8 cellular contexts compared by ENCODE assay signal in genomic region chr6:13538084-13538483, GRCh38. TPM values are rescaled to one million over a fixed set of nuclear protein-coding genes. Genes with fewer than 3 reads are reported as not detected.
DNase-seq lines count a peak whose midpoint lies in the region; ATAC-seq, FAIRE-seq and TF ChIP-seq lines count a peak whose summit lies in the region.

No MANE protein-coding gene starts in this region.

- no peaks in the 10 kb centered on the region for H3K27me3 Mint-ChIP-seq in stimulated activated naive B cell treated with anti-CD40 and anti-IgM and Interleukin-4, amounts not matched to agents 10 μg/mL and 1 μg/mL and 100 μg/mL, for 72 hours

- H4K91ac ChIP-seq in neuronal stem cell (ENCODE audit: low read depth, low read length, poor library complexity): no peak overlapping the region

- TF ChIP-seq POLR2A in GM12878 (IDR thresholded peaks at IDR 0.05; ENCODE audit: low read depth, low read length): no peak

- H3K27ac Mint-ChIP-seq in stimulated activated naive B cell treated with anti-CD40 and anti-IgM and Interleukin-4, amounts not matched to agents 10 μg/mL and 1 μg/mL and 100 μg/mL, for 72 hours: no peak overlapping the region

- RAD21 ChIA-PET in GM12878 (lab: Charles Lee; ENCODE audit: unreplicated experiment): interaction anchor here (0.7 to 5.0 kb wide), 26 partner anchors 8 to 529 kb away, joined by 3 to 21 read pairs (median 4); partner anchors contain the start of genes GFOD1, SIRT5 and TBC1D7

- H2BK15ac ChIP-seq in neuronal stem cell (ENCODE audit: low read length): no peak overlapping the region

- no peaks in the 10 kb centered on the region for H4K20me1 ChIP-seq in Karpas-422 (ENCODE audit: insufficient read depth, low read depth, low read length)
- no peaks in the 10 kb centered on the region for H4K20me1 ChIP-seq in GM12878 (ENCODE audit: control insufficient read depth, insufficient read depth)

- CTCF ChIA-PET in GM12878 (lab: Yijun Ruan, JAX): interaction anchor here (0.6 to 3.9 kb wide), 41 partner anchors 8 to 529 kb away, joined by 3 to 47 read pairs (median 4); partner anchors contain the start of gene SIRT5

- H3K9me3 ChIP-seq in Karpas-422 (ENCODE audit: low read length) (no peaks in the 10 kb centered on the region), GM12878 (replicated peaks; ENCODE audit: control insufficient read depth, insufficient read depth, low read length) (no peaks in the 10 kb centered on the region), kidney (ENCODE audit: control insufficient read depth in 1 of 2, low read length in 2 of 2) (no peaks in the 10 kb centered on the region), neuronal stem cell (replicated peaks in 1 of 2; ENCODE audit: control insufficient read depth in 2 of 2, insufficient read depth in 1 of 2, low read depth in 1 of 2, low read length in 2 of 2) (no peaks in the 10 kb centered on the region)

- H3K4me3 ChIP-seq in Karpas-422 (ENCODE audit: low read length) (no peak overlapping the region), GM12878 (no peak overlapping the region), kidney (ENCODE audit: low read length in 2 of 2) (no peak overlapping the region), neuronal stem cell (ENCODE audit: low read length in 2 of 2) (no peak overlapping the region)

- H2BK120ac ChIP-seq in neuronal stem cell (ENCODE audit: low read depth, low read length): no peak overlapping the region

- peak; percentile 27 to 49 (median 36); a peak in 4 of 6 replicates for TF ChIP-seq CTCF in GM12878 (IDR thresholded peaks at IDR 0.05 in 2 of 3, conservative IDR thresholded peaks at IDR 0.05 in 1 of 3; ENCODE audit: control insufficient read depth in 2 of 3, extremely low read depth in 1 of 3, insufficient read depth in 1 of 3, low read depth in 3 of 3, low read length in 3 of 3)
- TF ChIP-seq CTCF in kidney (IDR thresholded peaks at IDR 0.05; ENCODE audit: borderline replicate concordance, extremely low read depth, insufficient read depth): peak; percentile 52

- SMC1A ChIA-PET in GM12878 (lab: Charles Lee; ENCODE audit: uncharacterized antibody, unreplicated experiment): interaction anchor here (0.6 to 4.9 kb wide), 30 partner anchors 10 to 310 kb away, joined by 3 to 54 read pairs (median 6); partner anchors contain the start of gene SIRT5

- in situ Hi-C loops in GM12878 (cut with MboI): loop anchor here (25.0 kb wide), 2 partner anchors 626 to 876 kb away; no protein-coding TSS in a partner anchor

- no peak overlapping the region for H3K4me3 Mint-ChIP-seq in stimulated activated naive B cell treated with anti-CD40 and anti-IgM and Interleukin-4, amounts not matched to agents 10 μg/mL and 1 μg/mL and 100 μg/mL, for 72 hours

- H3K9me2 ChIP-seq in Karpas-422 (replicated peaks; ENCODE audit: insufficient read depth, low read length): no peaks in the 10 kb centered on the region

- H3K4me1 ChIP-seq in Karpas-422 (ENCODE audit: low read length) (peaks cover 5% of the 10 kb centered on the region), GM12878 (ENCODE audit: control insufficient read depth, insufficient read depth, low read length) (no peaks in the 10 kb centered on the region), kidney (ENCODE audit: control insufficient read depth in 1 of 2, insufficient read depth in 1 of 2, low read depth in 1 of 2, low read length in 2 of 2) (no peaks in the 10 kb centered on the region), neuronal stem cell (ENCODE audit: control insufficient read depth in 2 of 2, insufficient read depth in 1 of 2, low read depth in 1 of 2, low read length in 2 of 2) (no peaks in the 10 kb centered on the region)

- H3K9me3 Mint-ChIP-seq in stimulated activated naive B cell treated with anti-CD40 and anti-IgM and Interleukin-4, amounts not matched to agents 10 μg/mL and 1 μg/mL and 100 μg/mL, for 72 hours: no peaks in the 10 kb centered on the region

- no peaks in the 10 kb centered on the region for H3K27me3 ChIP-seq in Karpas-422 (ENCODE audit: low read length)
- no peaks in the 10 kb centered on the region for H3K27me3 ChIP-seq in GM12878 (replicated peaks in 1 of 2; ENCODE audit: control insufficient read depth in 2 of 2, insufficient read depth in 2 of 2, low read length in 1 of 2)
- peaks cover 0 to 14% (median 0%) of the 10 kb centered on the region in 3 experiments for H3K27me3 ChIP-seq in neuronal stem cell (ENCODE audit: control insufficient read depth in 3 of 3, insufficient read depth in 3 of 3, low read depth in 1 of 3, low read length in 3 of 3)

- H4K8ac ChIP-seq in neuronal stem cell (ENCODE audit: low read depth, low read length): no peak overlapping the region

- 66% methylated on average over 2 of the region's 2 CpGs for WGBS in GM12878 (ENCODE audit: insufficient coverage, insufficient replicate concordance, low lambda C conversion rate, missing lambda C conversion rate)
- WGBS in neuronal stem cell (ENCODE audit: extremely low coverage in 2 of 2, insufficient read length in 2 of 2, insufficient replicate concordance in 1 of 2), 2 donors: no CpG with 5 or more reads among the region's 2 CpGs

- no peak overlapping the region for H3K23ac ChIP-seq in neuronal stem cell (ENCODE audit: low read depth, low read length, poor library complexity)

- H2BK5ac ChIP-seq in neuronal stem cell (ENCODE audit: low read length): no peak overlapping the region

- H3K79me2 ChIP-seq in Karpas-422 (ENCODE audit: low read length) (no peaks in the 10 kb centered on the region), GM12878 (ENCODE audit: control insufficient read depth, insufficient read depth, low read length) (no peaks in the 10 kb centered on the region)

- no peak overlapping the region for H3K14ac ChIP-seq in neuronal stem cell (ENCODE audit: low read length)

- no peaks in the 10 kb centered on the region for H3K79me1 ChIP-seq in neuronal stem cell (ENCODE audit: low read depth, low read length)

- TF ChIP-seq EP300 in GM12878 (IDR thresholded peaks at IDR 0.05; ENCODE audit: borderline replicate concordance in 1 of 2, control insufficient read depth in 1 of 2, low read depth in 2 of 2, low read length in 2 of 2): no peak

- ATAC-seq in GM12878: peak; percentile 80
- ATAC-seq in GM21737 (IDR thresholded peaks at IDR 0.05; ENCODE audit: unreplicated experiment): no peak
- ATAC-seq in stimulated activated naive B cell treated with anti-CD40 and anti-IgM and Interleukin-4, amounts not matched to agents 10 μg/mL and 1 μg/mL and 100 μg/mL, for 72 hours (replicated peaks): no peak

- peak; percentile 61 for TF ChIP-seq RAD21 in GM12878 (IDR thresholded peaks at IDR 0.05; ENCODE audit: insufficient read depth, low read depth, low read length)

- BruUV-seq in GM12878 (replicated peaks; lab: Mats Ljungman, UMichigan): no TSS peak

- H3K9ac ChIP-seq in Karpas-422 (ENCODE audit: low read length) (no peak overlapping the region), GM12878 (ENCODE audit: control insufficient read depth, insufficient read depth, low read length) (no peak overlapping the region), kidney (ENCODE audit: low read length in 2 of 2) (no peak overlapping the region), neuronal stem cell (ENCODE audit: low read depth, low read length, poor library complexity) (no peak overlapping the region)

- H2AK5ac ChIP-seq in neuronal stem cell (ENCODE audit: low read depth, low read length): no peak overlapping the region

- peak; percentile 56 for FAIRE-seq in GM12878 (lab: Jason Lieb, UNC)
- FAIRE-seq in kidney (lab: Jason Lieb, UNC): no peak

- H2AFZ ChIP-seq in Karpas-422 (ENCODE audit: low read length) (no peak overlapping the region), GM12878 (ENCODE audit: control insufficient read depth, low read depth, low read length) (no peak overlapping the region), neuronal stem cell (ENCODE audit: low read length) (no peak overlapping the region)

- no peaks in the 10 kb centered on the region for H3K36me3 ChIP-seq in Karpas-422 (ENCODE audit: insufficient read depth, low read length)
- no peaks in the 10 kb centered on the region for H3K36me3 ChIP-seq in GM12878 (ENCODE audit: control insufficient read depth in 2 of 2, insufficient read depth in 2 of 2, low read length in 1 of 2)
- H3K36me3 ChIP-seq in kidney (ENCODE audit: control insufficient read depth in 1 of 2, insufficient read depth in 2 of 2, low read length in 2 of 2): no peaks in the 10 kb centered on the region
- no peaks in the 10 kb centered on the region for H3K36me3 ChIP-seq in neuronal stem cell (replicated peaks in 1 of 2; ENCODE audit: control insufficient read depth in 2 of 2, insufficient read depth in 2 of 2, low read length in 2 of 2)

- H3K18ac ChIP-seq in neuronal stem cell (ENCODE audit: low read length): no peak overlapping the region

- no peak overlapping the region for H3K4me2 ChIP-seq in Karpas-422 (ENCODE audit: low read depth, low read length, poor library complexity, severe bottlenecking)
- no peak overlapping the region for H3K4me2 ChIP-seq in GM12878 (ENCODE audit: control insufficient read depth, insufficient read depth)
- no peak overlapping the region for H3K4me2 ChIP-seq in neuronal stem cell (ENCODE audit: insufficient read depth, low read length, poor library complexity, severe bottlenecking)

- no peaks in the 10 kb centered on the region for H3K36me3 Mint-ChIP-seq in stimulated activated naive B cell treated with anti-CD40 and anti-IgM and Interleukin-4, amounts not matched to agents 10 μg/mL and 1 μg/mL and 100 μg/mL, for 72 hours

- H3K27ac ChIP-seq in Karpas-422 (ENCODE audit: low read length): no peak overlapping the region
- no peak overlapping the region for H3K27ac ChIP-seq in GM12878 (ENCODE audit: control insufficient read depth, insufficient read depth)
- no peak overlapping the region for H3K27ac ChIP-seq in kidney (ENCODE audit: low read depth in 2 of 2, low read length in 2 of 2)
- no peak overlapping the region for H3K27ac ChIP-seq in neuronal stem cell (replicated peaks; ENCODE audit: low read length)

- H3K4ac ChIP-seq in neuronal stem cell (ENCODE audit: low read length): no peak overlapping the region

- POLR2A ChIA-PET in GM12878 (lab: Charles Lee): interaction anchor here (1.1 to 1.2 kb wide), 2 partner anchors 85 to 154 kb away, joined by 3 to 4 read pairs; no protein-coding TSS in a partner anchor

- intact Hi-C loops in GM12878 (cut with micrococcal nuclease; ENCODE audit: unreplicated experiment): loop anchor here (1.0 to 5.0 kb wide), 3 partner anchors 86 to 202 kb away; no protein-coding TSS in a partner anchor
- intact Hi-C loops in kidney (cut with DNase I): loop anchor here (10.0 kb wide), 1 partner anchor 203 kb away; no protein-coding TSS in a partner anchor

- DNase-seq in DMS 273 (lab: John Stamatoyannopoulos, UW; ENCODE audit: unreplicated experiment) (peak; percentile 77), Karpas-422 (peak; percentile 82), GM12878 (ENCODE audit: low read depth, low spot score) (no peak), kidney (no peak), neuronal stem cell (ENCODE audit: low spot score) (no peak)
- DNase-seq in stimulated activated naive B cell treated with anti-CD40 and anti-IgM and Interleukin-4, amounts not matched to agents 10 μg/mL and 1 μg/mL and 100 μg/mL, for 72 hours: no peak
- DNase-seq in activated CD4-positive, alpha-beta T cell treated with anti-CD3 and anti-CD28 coated beads for 4 hours: no peak

- H3K4me1 Mint-ChIP-seq in stimulated activated naive B cell treated with anti-CD40 and anti-IgM and Interleukin-4, amounts not matched to agents 10 μg/mL and 1 μg/mL and 100 μg/mL, for 72 hours: peaks cover 7 to 13% of the 10 kb centered on the region in 2 donors

- no peak overlapping the region for H2BK12ac ChIP-seq in neuronal stem cell (ENCODE audit: low read length)

RNA-seq across cellular contexts. Expression of gene SIRT5, which starts 36.3 kb away (rescaled TPM):
- 15.2 and 16.1 TPM in 2 replicates for total RNA-seq in Karpas-422 (2014; rRNA removed; shearing (Covaris generic); ENCODE audit: low replicate concordance)
- 25.4 and 26.9 TPM in 2 replicates for total RNA-seq in GM12878 (2013; cell fraction: nucleolus; rRNA removed)
- 9.0 and 13.5 TPM in 2 replicates for total RNA-seq in GM12878 (2014; rRNA removed)
- 8.0 and 11.5 TPM in 2 replicates for total RNA-seq in GM12878 (2014; rRNA removed; fragmentation: Illumina TruSeq; extraction: Trizol)
- total RNA-seq in GM12878 (2021): 7.8 and 8.3 TPM in 2 replicates
- 5.4 TPM for polyA plus RNA-seq in GM12878 (2011; ENCODE audit: low read depth)
- polyA plus RNA-seq in GM12878 (2011; rRNA removed): 12.4 and 13.0 TPM in 2 replicates
- polyA plus RNA-seq in GM12878 (2011; cell fraction: cytosol; rRNA removed): 8.6 and 9.1 TPM in 2 replicates
- polyA plus RNA-seq in GM12878 (2011; cell fraction: nucleus; rRNA removed): 12.4 and 14.3 TPM in 2 replicates
- 7.0 and 9.8 TPM in 2 replicates for polyA plus RNA-seq in GM12878 (2012)
- 8.3 and 10.4 TPM in 2 replicates for polyA plus RNA-seq in GM12878 (2014; fragmentation: Illumina TruSeq; extraction: Trizol)
- 1 to 10 TPM; 1.7 to 2.5 TPM for polyA plus RNA-seq in GM12878 (2014; fragmentation: Nextera tagmentation; extraction: Ambion mirVana)
- polyA plus RNA-seq in GM12878 (2014; rRNA removed): 8.5 and 9.7 TPM in 2 replicates
- polyA plus RNA-seq in GM12878 (2016; fragmentation: Nextera tagmentation; extraction: Ambion mirVana): 10 to 100 TPM; 10.3 to 12.0 TPM
- polyA minus RNA-seq in GM12878 (2011; rRNA and poly(A)+ RNA removed): 5.1 and 7.2 TPM in 2 replicates
- 1.1 and 3.0 TPM in 2 replicates for polyA minus RNA-seq in GM12878 (2011; cell fraction: cytosol; rRNA and poly(A)+ RNA removed)
- 5.8 and 10.9 TPM in 2 replicates for polyA minus RNA-seq in GM12878 (2011; cell fraction: nucleus; rRNA and poly(A)+ RNA removed)
- 12.0 TPM for total RNA-seq in kidney
- 16.8 TPM for polyA plus RNA-seq in kidney (ENCODE audit: insufficient read depth, low read depth, low replicate concordance)
- 8.5 TPM for polyA plus RNA-seq in neuronal stem cell (2013, experiment 1 of 2)
- polyA plus RNA-seq in neuronal stem cell (2013, experiment 2 of 2): 9.1 TPM

RNA-seq across cellular contexts. Expression of gene GFOD1, which starts 50.7 kb away (rescaled TPM):
- 27.1 and 29.5 TPM in 2 replicates for total RNA-seq in Karpas-422 (2014; rRNA removed; shearing (Covaris generic); ENCODE audit: low replicate concordance)
- total RNA-seq in GM12878 (2013; cell fraction: nucleolus; rRNA removed): 121 and 123 TPM in 2 replicates
- 16.3 and 16.8 TPM in 2 replicates for total RNA-seq in GM12878 (2014; rRNA removed)
- 14.6 and 15.1 TPM in 2 replicates for total RNA-seq in GM12878 (2014; rRNA removed; fragmentation: Illumina TruSeq; extraction: Trizol)
- total RNA-seq in GM12878 (2021): 18.0 and 20.6 TPM in 2 replicates
- polyA plus RNA-seq in GM12878 (2011; ENCODE audit: low read depth): 5.7 TPM
- 40.1 and 41.4 TPM in 2 replicates for polyA plus RNA-seq in GM12878 (2011; rRNA removed)
- polyA plus RNA-seq in GM12878 (2011; cell fraction: cytosol; rRNA removed): 32.8 and 36.8 TPM in 2 replicates
- polyA plus RNA-seq in GM12878 (2011; cell fraction: nucleus; rRNA removed): 40.6 and 41.7 TPM in 2 replicates
- polyA plus RNA-seq in GM12878 (2012): 8.8 and 11.5 TPM in 2 replicates
- 9.8 and 10.2 TPM in 2 replicates for polyA plus RNA-seq in GM12878 (2014; fragmentation: Illumina TruSeq; extraction: Trizol)
- 1 to 10 TPM; 6.5 to 7.9 TPM for polyA plus RNA-seq in GM12878 (2014; fragmentation: Nextera tagmentation; extraction: Ambion mirVana)
- polyA plus RNA-seq in GM12878 (2014; rRNA removed): 14.8 and 16.1 TPM in 2 replicates
- polyA plus RNA-seq in GM12878 (2016; fragmentation: Nextera tagmentation; extraction: Ambion mirVana): 10 to 100 TPM; 16.9 to 22.8 TPM
- 70.4 and 77.3 TPM in 2 replicates for polyA minus RNA-seq in GM12878 (2011; rRNA and poly(A)+ RNA removed)
- polyA minus RNA-seq in GM12878 (2011; cell fraction: cytosol; rRNA and poly(A)+ RNA removed): 22.9 and 27.3 TPM in 2 replicates
- polyA minus RNA-seq in GM12878 (2011; cell fraction: nucleus; rRNA and poly(A)+ RNA removed): 48.8 and 86.5 TPM in 2 replicates
- total RNA-seq in kidney: 14.6 TPM
- polyA plus RNA-seq in kidney (ENCODE audit: insufficient read depth, low read depth, low replicate concordance): 2.1 TPM
- 1.3 TPM for polyA plus RNA-seq in neuronal stem cell (2013, experiment 1 of 2)
- polyA plus RNA-seq in neuronal stem cell (2013, experiment 2 of 2): 1.4 TPM

Comparison
In these comparisons a context has a peak if more than half of its experiments do, and no peak if none do; other contexts are left out.
1. DNase-seq: peak in DMS 273 (single experiment) and Karpas-422 (single experiment); none in GM12878 (single experiment), kidney (single experiment), stimulated activated naive B cell treated with anti-CD40 and anti-IgM and Interleukin-4, amounts not matched to agents 10 μg/mL and 1 μg/mL and 100 μg/mL, for 72 hours (single experiment), neuronal stem cell (single experiment) and activated CD4-positive, alpha-beta T cell treated with anti-CD3 and anti-CD28 coated beads for 4 hours (0 of 2).